1 cellular context compared by ENCODE assay signal in genomic region chr14:103030741-103031565, GRCh38.
TF ChIP-seq lines count a peak whose summit lies in the region.

No MANE protein-coding gene starts in this region.

TF ChIP-seq in SK-N-SH, 30 proteins besides CTCF, POLR2A, EP300 and RAD21 (continued from another document):
- TF ChIP-seq REST (IDR thresholded peaks at IDR 0.05; ENCODE audit: low read depth, low read length) (no peak), JUND (IDR thresholded peaks at IDR 0.05) (no peak), PBX3 (IDR thresholded peaks at IDR 0.05) (no peak), MEF2A (IDR thresholded peaks at IDR 0.05; ENCODE audit: borderline replicate concordance, low read depth) (no peak), TAF1 (IDR thresholded peaks at IDR 0.05; ENCODE audit: borderline replicate concordance, low read depth, low read length) (no peak), ZBTB33 (IDR thresholded peaks at IDR 0.05; ENCODE audit: borderline replicate concordance, low read depth) (no peak), EZH2phosphoT487 (IDR thresholded peaks at IDR 0.05; ENCODE audit: borderline replicate concordance, low read depth) (no peak), FOXJ3 (CRISPR knock-in tag; IDR thresholded peaks at IDR 0.05) (no peak), USF1 (IDR thresholded peaks at IDR 0.05; ENCODE audit: borderline replicate concordance, low read depth) (no peak), RFX5 (IDR thresholded peaks at IDR 0.05; ENCODE audit: low read length) (no peak), TEAD4 (IDR thresholded peaks at IDR 0.05; ENCODE audit: borderline replicate concordance, insufficient read depth) (no peak), FOSL2 (IDR thresholded peaks at IDR 0.05; ENCODE audit: borderline replicate concordance, low read depth) (no peak)
TF ChIP-seq in SK-N-SH: peak in this region for 0.
